ENCODE assay signal across 25 cellular contexts in genomic region chr9:5301544-5301943, GRCh38. TPM values are rescaled to one million over a fixed set of nuclear protein-coding genes. Genes with fewer than 3 reads are reported as not detected.
DNase-seq lines count a peak whose midpoint lies in the region; ATAC-seq, FAIRE-seq and TF ChIP-seq lines count a peak whose summit lies in the region.
"Had no signal": no experiment of that assay in that cellular context is flagged by ENCODE, and none has a peak within 500 bp of the region (broad histone marks: within the 10 kb centered on the region; RNA-seq: fewer than 3 reads in every experiment).

No MANE protein-coding gene starts in this region.

- H3K4me3 ChIP-seq in OCI-LY1 (ENCODE audit: low read depth, low read length, poor library complexity, severe bottlenecking) (no peak overlapping the region), GM12878 (no peak overlapping the region)
- H3K4me3 ChIP-seq: left ventricle myocardium inferior, upper lobe of right lung had no signal

- POLR2A ChIA-PET in GM12878 (lab: Charles Lee): no interaction called here

- H3K27me3 ChIP-seq in OCI-LY1 (ENCODE audit: insufficient read depth, low read length): no peaks in the 10 kb centered on the region
- no peaks in the 10 kb centered on the region for H3K27me3 ChIP-seq in GM12878 (replicated peaks in 1 of 2; ENCODE audit: control insufficient read depth in 2 of 2, insufficient read depth in 2 of 2, low read length in 1 of 2)
- H3K27me3 ChIP-seq: foreskin keratinocyte, upper lobe of right lung had no signal

- H2AFZ ChIP-seq in OCI-LY1 (ENCODE audit: low read length) (no peak overlapping the region), GM12878 (ENCODE audit: control insufficient read depth, low read depth, low read length) (peak overlapping the region; percentile 15; the same call in 1 of the 2 replicates)
- H2AFZ ChIP-seq: parathyroid adenoma had no signal

- H3K27me3 Mint-ChIP-seq in activated naive CD4-positive, alpha-beta T cell treated with anti-CD3 and anti-CD28 coated beads, Interleukin-2, amount 50 U/mL, for 24 hours: no peaks in the 10 kb centered on the region
- H3K27me3 Mint-ChIP-seq: activated B cell treated with CpG ODN at 0.5 μM for 24 hours had no signal

- peaks cover 24% of the 10 kb centered on the region for H3K4me1 ChIP-seq in OCI-LY1 (ENCODE audit: insufficient read depth, low read length, severe bottlenecking)
- no peaks in the 10 kb centered on the region for H3K4me1 ChIP-seq in GM12878 (ENCODE audit: control insufficient read depth, insufficient read depth, low read length)
- H3K4me1 ChIP-seq: foreskin keratinocyte, parathyroid adenoma, upper lobe of right lung had no signal

- no peak for DNase-seq in activated naive CD4-positive, alpha-beta T cell treated with anti-CD3 and anti-CD28 coated beads, Interleukin-2, amount 50 U/mL, for 16 hours
- DNase-seq in GM12878 (ENCODE audit: low read depth, low spot score) (no peak), D341Med (ENCODE audit: low spot score) (no peak), OCI-M1 (lab: John Stamatoyannopoulos, UW) (no peak)
- DNase-seq: activated B cell treated with CpG ODN at 0.5 μM for 24 hours, aorta, erythroblast, foreskin keratinocyte, GF-D8, hippocampal formation, Karpas-422, left ventricle myocardium inferior, NCI-H187 treated with DMSO at 0.1 percent for 48 hours, NCI-H69, nephron progenitor cell, right cardiac atrium, SK-N-SH, upper lobe of right lung had no signal

- RAD21 ChIA-PET in GM12878 (lab: Charles Lee; ENCODE audit: unreplicated experiment): no interaction called here

- SMC1A ChIA-PET in GM12878 (lab: Charles Lee; ENCODE audit: uncharacterized antibody, unreplicated experiment): no interaction called here

- peaks cover 7% of the 10 kb centered on the region for H3K9me3 Mint-ChIP-seq in activated naive CD4-positive, alpha-beta T cell treated with anti-CD3 and anti-CD28 coated beads, Interleukin-2, amount 50 U/mL, for 24 hours
- H3K9me3 Mint-ChIP-seq: activated B cell treated with CpG ODN at 0.5 μM for 24 hours had no signal

- H3K79me2 ChIP-seq in OCI-LY1 (ENCODE audit: insufficient read depth, low read length): no peaks in the 10 kb centered on the region
- no peaks in the 10 kb centered on the region for H3K79me2 ChIP-seq in GM12878 (ENCODE audit: control insufficient read depth, insufficient read depth, low read length)
- H3K79me2 ChIP-seq: parathyroid adenoma had no signal

- peaks cover 13% of the 10 kb centered on the region for H3K36me3 Mint-ChIP-seq in activated naive CD4-positive, alpha-beta T cell treated with anti-CD3 and anti-CD28 coated beads, Interleukin-2, amount 50 U/mL, for 24 hours

- ATAC-seq in GM12878 (no peak), GM18907 (IDR thresholded peaks at IDR 0.05; ENCODE audit: unreplicated experiment) (no peak)
- ATAC-seq: foreskin keratinocyte, HCT116, right cardiac atrium, upper lobe of right lung had no signal

- peaks cover 30% of the 10 kb centered on the region for H3K4me1 Mint-ChIP-seq in activated naive CD4-positive, alpha-beta T cell treated with anti-CD3 and anti-CD28 coated beads, Interleukin-2, amount 50 U/mL, for 24 hours
- H3K4me1 Mint-ChIP-seq: nephron progenitor cell had no signal

- H3K4me2 ChIP-seq in OCI-LY1 (ENCODE audit: low read length) (peak overlapping the region; percentile 30; the same call in 1 of the 2 replicates), GM12878 (ENCODE audit: control insufficient read depth, insufficient read depth) (no peak overlapping the region)
- H3K4me2 ChIP-seq: SK-N-SH had no signal

- H3K9ac ChIP-seq in OCI-LY1 (ENCODE audit: low read length) (no peak overlapping the region), GM12878 (ENCODE audit: control insufficient read depth, insufficient read depth, low read length) (no peak overlapping the region)
- H3K9ac ChIP-seq: parathyroid adenoma, SK-N-SH had no signal

- TF ChIP-seq CTCF in OCI-LY1 (IDR thresholded peaks at IDR 0.05; ENCODE audit: low read length) (no peak), GM12878 (IDR thresholded peaks at IDR 0.05 in 2 of 3, conservative IDR thresholded peaks at IDR 0.05 in 1 of 3; ENCODE audit: control insufficient read depth in 2 of 3, extremely low read depth in 1 of 3, insufficient read depth in 1 of 3, low read depth in 3 of 3, low read length in 3 of 3) (no peak)

- H3K36me3 ChIP-seq in OCI-LY1 (ENCODE audit: insufficient read depth, low read length): no peaks in the 10 kb centered on the region
- H3K36me3 ChIP-seq in GM12878 (ENCODE audit: control insufficient read depth in 2 of 2, insufficient read depth in 2 of 2, low read length in 1 of 2): no peaks in the 10 kb centered on the region
- H3K36me3 ChIP-seq: left ventricle myocardium inferior, upper lobe of right lung had no signal

- in situ Hi-C loops in GM12878 (cut with MboI): no loop called here

- TF ChIP-seq POLR2A in GM12878 (IDR thresholded peaks at IDR 0.05; ENCODE audit: low read depth, low read length): no peak

- H3F3A ChIP-seq in OCI-LY1 (ENCODE audit: insufficient read depth, low read length): no peaks in the 10 kb centered on the region

- no peak for TF ChIP-seq RAD21 in GM12878 (IDR thresholded peaks at IDR 0.05; ENCODE audit: insufficient read depth, low read depth, low read length)

- no peak for FAIRE-seq in GM12878 (lab: Jason Lieb, UNC)

- WGBS in GM12878 (ENCODE audit: insufficient coverage, insufficient replicate concordance, low lambda C conversion rate, missing lambda C conversion rate): 36% methylated on average over 4 of the region's 4 CpGs

- H3K9me3 ChIP-seq in OCI-LY1 (ENCODE audit: low read length) (no peaks in the 10 kb centered on the region), GM12878 (replicated peaks; ENCODE audit: control insufficient read depth, insufficient read depth, low read length) (no peaks in the 10 kb centered on the region; the same call in 2 of the 3 replicates)
- H3K9me3 ChIP-seq: SK-N-SH, upper lobe of right lung had no signal

- H3K27ac ChIP-seq in OCI-LY1 (ENCODE audit: low read depth, low read length, poor library complexity, severe bottlenecking) (no peak overlapping the region), GM12878 (ENCODE audit: control insufficient read depth, insufficient read depth) (no peak overlapping the region)
- H3K27ac ChIP-seq: foreskin keratinocyte, left ventricle myocardium inferior, parathyroid adenoma, upper lobe of right lung had no signal

- no peaks in the 10 kb centered on the region for H3K9me2 ChIP-seq in OCI-LY1 (ENCODE audit: low read depth, low read length)
- H3K9me2 ChIP-seq: SK-N-SH had no signal

- peak overlapping the region; percentile 58 for H3K4me3 Mint-ChIP-seq in activated naive CD4-positive, alpha-beta T cell treated with anti-CD3 and anti-CD28 coated beads, Interleukin-2, amount 50 U/mL, for 24 hours
- H3K4me3 Mint-ChIP-seq: activated B cell treated with CpG ODN at 0.5 μM for 24 hours, nephron progenitor cell had no signal

- no TSS peak for BruUV-seq in GM12878 (replicated peaks; lab: Mats Ljungman, UMichigan)

- CTCF ChIA-PET in GM12878 (lab: Yijun Ruan, JAX): no interaction called here

- H3K27ac Mint-ChIP-seq in activated naive CD4-positive, alpha-beta T cell treated with anti-CD3 and anti-CD28 coated beads, Interleukin-2, amount 50 U/mL, for 24 hours: peak overlapping the region; percentile 79
- H3K27ac Mint-ChIP-seq: activated B cell treated with CpG ODN at 0.5 μM for 24 hours, nephron progenitor cell had no signal

- intact Hi-C loops in GM12878 (cut with micrococcal nuclease; ENCODE audit: unreplicated experiment): no loop called here

- H4K20me1 ChIP-seq in OCI-LY1 (ENCODE audit: insufficient read depth, low read length): no peaks in the 10 kb centered on the region
- no peaks in the 10 kb centered on the region for H4K20me1 ChIP-seq in GM12878 (ENCODE audit: control insufficient read depth, insufficient read depth)

- no peak for TF ChIP-seq EP300 in GM12878 (IDR thresholded peaks at IDR 0.05; ENCODE audit: borderline replicate concordance in 1 of 2, control insufficient read depth in 1 of 2, low read depth in 2 of 2, low read length in 2 of 2)

TF ChIP-seq in GM12878, 131 proteins besides CTCF, POLR2A, EP300 and RAD21:
- peak; percentile 39 for TF ChIP-seq RUNX3 (IDR thresholded peaks at IDR 0.05; ENCODE audit: low read length)
- no peak for TF ChIP-seq MXI1 (IDR thresholded peaks at IDR 0.05; ENCODE audit: low read depth, low read length)

RNA-seq across cellular contexts. Expression of gene RLN2, which starts 3.0 kb away (rescaled TPM):
- total RNA-seq in GM12878 (2013; cell fraction: nucleolus; rRNA removed): 0.88 and 2.2 TPM in 2 replicates
- total RNA-seq in GM12878 (2014; rRNA removed) (5.8 and 6.0 TPM in 2 replicates), GM12878 (2014; rRNA removed; fragmentation: Illumina TruSeq; extraction: Trizol) (5.9 and 7.1 TPM in 2 replicates), GM12878 (2021) (3.3 and 3.9 TPM in 2 replicates)
- polyA plus RNA-seq in GM12878 (2011; ENCODE audit: low read depth): 1.4 TPM
- polyA plus RNA-seq in GM12878 (2011; rRNA removed) (5.3 and 6.1 TPM in 2 replicates), GM12878 (2014; fragmentation: Illumina TruSeq; extraction: Trizol) (4.4 and 6.6 TPM in 2 replicates), GM12878 (2014; fragmentation: Nextera tagmentation; extraction: Ambion mirVana) (10 to 100 TPM; 15.0 to 15.7 TPM), GM12878 (2014; rRNA removed) (4.7 and 5.4 TPM in 2 replicates), GM12878 (2016; fragmentation: Nextera tagmentation; extraction: Ambion mirVana) (1 to 10 TPM; 6.1 to 8.3 TPM)
- 1.4 and 1.9 TPM in 2 replicates for polyA plus RNA-seq in GM12878 (2011; cell fraction: cytosol; rRNA removed)
- 0.84 and 0.97 TPM in 2 replicates for polyA plus RNA-seq in GM12878 (2011; cell fraction: nucleus; rRNA removed)
- polyA plus RNA-seq in GM12878 (2012): 2.8 and 2.9 TPM in 2 replicates
- 0.41 and 0.88 TPM in 2 replicates for polyA minus RNA-seq in GM12878 (2011; rRNA and poly(A)+ RNA removed)
- polyA minus RNA-seq in GM12878 (2011; cell fraction: cytosol; rRNA and poly(A)+ RNA removed): not detected in 2 replicates
- polyA minus RNA-seq in GM12878 (2011; cell fraction: nucleus; rRNA and poly(A)+ RNA removed): 0.60 and 0.67 TPM in 2 replicates
- total RNA-seq: aorta, subcutaneous adipose tissue, upper lobe of right lung had no signal
- polyA plus RNA-seq: AG04450, aorta had no signal

RNA-seq across cellular contexts. Expression of gene RLN1, which starts 38.1 kb away (rescaled TPM):
- 4.5 and 4.6 TPM in 2 replicates for total RNA-seq in GM12878 (2013; cell fraction: nucleolus; rRNA removed)
- 1.1 and 2.0 TPM in 2 replicates for total RNA-seq in GM12878 (2014; rRNA removed)
- 1.5 and 1.6 TPM in 2 replicates for total RNA-seq in GM12878 (2014; rRNA removed; fragmentation: Illumina TruSeq; extraction: Trizol)
- 0.80 and 0.90 TPM in 2 replicates for total RNA-seq in GM12878 (2021)
- polyA plus RNA-seq in GM12878 (2011; ENCODE audit: low read depth): not detected
- 1.6 and 2.4 TPM in 2 replicates for polyA plus RNA-seq in GM12878 (2011; rRNA removed)
- 0.72 and 1.2 TPM in 2 replicates for polyA plus RNA-seq in GM12878 (2011; cell fraction: cytosol; rRNA removed)
- 0.61 and 0.79 TPM in 2 replicates for polyA plus RNA-seq in GM12878 (2011; cell fraction: nucleus; rRNA removed)
- 0.56 and 0.91 TPM in 2 replicates for polyA plus RNA-seq in GM12878 (2012)
- 0.82 and 1.6 TPM in 2 replicates for polyA plus RNA-seq in GM12878 (2014; fragmentation: Illumina TruSeq; extraction: Trizol)
- 1 to 10 TPM; 2.7 to 2.8 TPM for polyA plus RNA-seq in GM12878 (2014; fragmentation: Nextera tagmentation; extraction: Ambion mirVana)
- polyA plus RNA-seq in GM12878 (2014; rRNA removed): 0.71 and 1.7 TPM in 2 replicates
- 1 to 10 TPM; 2.4 TPM for polyA plus RNA-seq in GM12878 (2016; fragmentation: Nextera tagmentation; extraction: Ambion mirVana)
- 1.0 and 1.2 TPM in 2 replicates for polyA minus RNA-seq in GM12878 (2011; rRNA and poly(A)+ RNA removed)
- 1.2 TPM in 1 of 2 replicates, not detected in the other for polyA minus RNA-seq in GM12878 (2011; cell fraction: cytosol; rRNA and poly(A)+ RNA removed)
- 0.73 and 0.86 TPM in 2 replicates for polyA minus RNA-seq in GM12878 (2011; cell fraction: nucleus; rRNA and poly(A)+ RNA removed)
- total RNA-seq: aorta, left ventricle myocardium inferior, upper lobe of right lung had no signal
- polyA plus RNA-seq: aorta had no signal
